15 cellular contexts compared by ENCODE assay signal in genomic region chr2:98592565-98592964, GRCh38. TPM values are rescaled to one million over a fixed set of nuclear protein-coding genes. Genes with fewer than 3 reads are reported as not detected.
DNase-seq lines count a peak whose midpoint lies in the region; ATAC-seq and TF ChIP-seq lines count a peak whose summit lies in the region.
"Had no signal": no experiment of that assay in that cellular context is flagged by ENCODE, and none has a peak within 500 bp of the region (broad histone marks: within the 10 kb centered on the region; RNA-seq: fewer than 3 reads in every experiment).

No MANE protein-coding gene starts in this region.

- no peaks in the 10 kb centered on the region for H3K27me3 ChIP-seq in CD8-positive, alpha-beta T cell (ENCODE audit: insufficient read depth, low read length)

- H3K27me3 Mint-ChIP-seq in activated naive CD8-positive, alpha-beta T cell = no peaks in the 10 kb centered on the region
- no peaks in the 10 kb centered on the region for H3K27me3 Mint-ChIP-seq in activated naive CD8-positive, alpha-beta T cell treated with anti-CD3 and anti-CD28 coated beads, Interleukin-2, amount 50 U/mL, for 24 hours
- no peaks in the 10 kb centered on the region for H3K27me3 Mint-ChIP-seq in central memory CD8-positive, alpha-beta T cell
- no peaks in the 10 kb centered on the region for H3K27me3 Mint-ChIP-seq in natural killer cell (ENCODE audit: low read depth in 2 of 2)
- no peaks in the 10 kb centered on the region for H3K27me3 Mint-ChIP-seq in CD8-positive, alpha-beta T cell (ENCODE audit: low read depth)
- H3K27me3 Mint-ChIP-seq: B cell; CD4-positive, alpha-beta T cell had no signal

- no peaks in the 10 kb centered on the region for H3K9me3 ChIP-seq in CD8-positive, alpha-beta T cell (ENCODE audit: low read length)

- intact Hi-C loops in natural killer cell (cut with micrococcal nuclease) = no loop called here
- intact Hi-C loops in CD8-positive, alpha-beta T cell (cut with DNase I, micrococcal nuclease) = loop anchor here in 1 of 2 experiments (10.0 kb wide), 1 partner anchor 472 kb away; no protein-coding TSS in a partner anchor

- H3K4me3 Mint-ChIP-seq in activated naive CD8-positive, alpha-beta T cell = no peak overlapping the region
- H3K4me3 Mint-ChIP-seq in activated naive CD8-positive, alpha-beta T cell treated with anti-CD3 and anti-CD28 coated beads, Interleukin-2, amount 50 U/mL, for 24 hours = no peak overlapping the region
- no peak overlapping the region for H3K4me3 Mint-ChIP-seq in central memory CD8-positive, alpha-beta T cell
- H3K4me3 Mint-ChIP-seq in natural killer cell = no peak overlapping the region
- no peak overlapping the region for H3K4me3 Mint-ChIP-seq in CD8-positive, alpha-beta T cell
- H3K4me3 Mint-ChIP-seq: B cell; CD4-positive, alpha-beta T cell; GM23338 had no signal

- TF ChIP-seq CTCF in natural killer cell (IDR thresholded peaks at IDR 0.05) = no peak
- TF ChIP-seq CTCF in CD8-positive, alpha-beta T cell (IDR thresholded peaks at IDR 0.05) = no peak

- H3K4me3 ChIP-seq in CD8-positive, alpha-beta T cell (ENCODE audit: low read depth, low read length) = no peak overlapping the region
- H3K4me3 ChIP-seq: GM12878, GM23338 had no signal

- H3K4me1 ChIP-seq in CD8-positive, alpha-beta T cell (ENCODE audit: insufficient read depth, low read length) = no peaks in the 10 kb centered on the region

- H3K36me3 ChIP-seq in CD8-positive, alpha-beta T cell (ENCODE audit: insufficient read depth, low read length) = peaks cover 6% of the 10 kb centered on the region

- CTCF ChIA-PET in CD8-positive, alpha-beta T cell (lab: Charles Lee) = no interaction called here

- DNase-seq in activated naive CD8-positive, alpha-beta T cell treated with anti-CD3 and anti-CD28 coated beads, Interleukin-2, amount 50 U/mL, for 24 hours = no peak
- no peak for DNase-seq in central memory CD8-positive, alpha-beta T cell (ENCODE audit: low spot score in 2 of 2)
- DNase-seq in natural killer cell (no peak), SW480 (ENCODE audit: low spot score) (no peak)
- no peak for DNase-seq in CD8-positive, alpha-beta T cell
- DNase-seq: C1 segment of cervical spinal cord; CD4-positive, alpha-beta T cell; DMS79; H7 had no signal

- ATAC-seq in activated naive CD8-positive, alpha-beta T cell treated with anti-CD3 and anti-CD28 coated beads, Interleukin-2, amount 50 U/mL, for 24 hours = no peak
- ATAC-seq in central memory CD8-positive, alpha-beta T cell (replicated peaks; ENCODE audit: extremely low read depth, poor library complexity, severe bottlenecking) = no peak
- ATAC-seq in natural killer cell (no peak), GM19397 (IDR thresholded peaks at IDR 0.05; ENCODE audit: unreplicated experiment) (no peak)
- ATAC-seq in CD8-positive, alpha-beta T cell = no peak
- ATAC-seq: GM12878, GM23338 had no signal

- no peak overlapping the region for H3K27ac ChIP-seq in CD8-positive, alpha-beta T cell (ENCODE audit: low read depth, low read length)
- H3K27ac ChIP-seq: HL-60 had no signal

- POLR2A ChIA-PET in CD8-positive, alpha-beta T cell (lab: Charles Lee) = interaction anchor here (1.2 kb wide), 1 partner anchor 9 kb away, joined by 3 read pairs; no protein-coding TSS in a partner anchor

- H3K9me3 Mint-ChIP-seq in activated naive CD8-positive, alpha-beta T cell (ENCODE audit: low read depth) = peaks cover 4% of the 10 kb centered on the region
- peaks cover 5% of the 10 kb centered on the region for H3K9me3 Mint-ChIP-seq in activated naive CD8-positive, alpha-beta T cell treated with anti-CD3 and anti-CD28 coated beads, Interleukin-2, amount 50 U/mL, for 24 hours
- H3K9me3 Mint-ChIP-seq in central memory CD8-positive, alpha-beta T cell = peaks cover 4% of the 10 kb centered on the region
- H3K9me3 Mint-ChIP-seq in natural killer cell = peaks cover 0 to 2% of the 10 kb centered on the region in 2 donors
- H3K9me3 Mint-ChIP-seq in CD8-positive, alpha-beta T cell = peaks cover 7% of the 10 kb centered on the region
- H3K9me3 Mint-ChIP-seq: CD4-positive, alpha-beta T cell had no signal

- H3K4me1 Mint-ChIP-seq in activated naive CD8-positive, alpha-beta T cell (ENCODE audit: low read depth) = peaks cover 10% of the 10 kb centered on the region
- no peaks in the 10 kb centered on the region for H3K4me1 Mint-ChIP-seq in activated naive CD8-positive, alpha-beta T cell treated with anti-CD3 and anti-CD28 coated beads, Interleukin-2, amount 50 U/mL, for 24 hours
- H3K4me1 Mint-ChIP-seq in central memory CD8-positive, alpha-beta T cell = peaks cover 19% of the 10 kb centered on the region
- peaks cover 26 to 27% of the 10 kb centered on the region in 2 donors for H3K4me1 Mint-ChIP-seq in natural killer cell
- H3K4me1 Mint-ChIP-seq in CD8-positive, alpha-beta T cell (ENCODE audit: low read depth) = peaks cover 12% of the 10 kb centered on the region
- H3K4me1 Mint-ChIP-seq: B cell, GM23338 had no signal

- peak overlapping the region; percentile 89 for H3K27ac Mint-ChIP-seq in activated naive CD8-positive, alpha-beta T cell
- no peak overlapping the region for H3K27ac Mint-ChIP-seq in activated naive CD8-positive, alpha-beta T cell treated with anti-CD3 and anti-CD28 coated beads, Interleukin-2, amount 50 U/mL, for 24 hours
- peak overlapping the region; percentile 38 for H3K27ac Mint-ChIP-seq in central memory CD8-positive, alpha-beta T cell (ENCODE audit: low read depth)
- H3K27ac Mint-ChIP-seq in natural killer cell = peak overlapping the region; percentile 59 to 60
- H3K27ac Mint-ChIP-seq in CD8-positive, alpha-beta T cell = no peak overlapping the region

- H3K36me3 Mint-ChIP-seq in activated naive CD8-positive, alpha-beta T cell = peaks cover 22% of the 10 kb centered on the region
- H3K36me3 Mint-ChIP-seq in activated naive CD8-positive, alpha-beta T cell treated with anti-CD3 and anti-CD28 coated beads, Interleukin-2, amount 50 U/mL, for 24 hours (ENCODE audit: low read depth) = peaks cover 30% of the 10 kb centered on the region
- peaks cover 26% of the 10 kb centered on the region for H3K36me3 Mint-ChIP-seq in central memory CD8-positive, alpha-beta T cell (ENCODE audit: insufficient read depth)
- peaks cover 27% of the 10 kb centered on the region for H3K36me3 Mint-ChIP-seq in natural killer cell
- H3K36me3 Mint-ChIP-seq in CD8-positive, alpha-beta T cell = peaks cover 81% of the 10 kb centered on the region

RNA-seq across cellular contexts. Expression of gene COA5, which starts 15.7 kb away (rescaled TPM):
- 10 to 100 TPM; 27.4 to 39.6 (median 36.1) TPM for total RNA-seq in natural killer cell
- 10 to 100 TPM; 19.7 to 24.1 TPM for total RNA-seq in CD8-positive, alpha-beta T cell

RNA-seq across cellular contexts. Expression of gene UNC50, which starts 15.8 kb away (rescaled TPM):
- total RNA-seq in natural killer cell = 10 to 100 TPM; 30.8 to 40.5 (median 32.1) TPM
- 10 to 100 TPM; 12.5 to 14.4 TPM for total RNA-seq in CD8-positive, alpha-beta T cell

Comparison
In these comparisons a context has a peak if more than half of its experiments do, and no peak if none do; other contexts are left out.
1. H3K27ac Mint-ChIP-seq: peak in activated naive CD8-positive, alpha-beta T cell (single experiment), central memory CD8-positive, alpha-beta T cell (single experiment) and natural killer cell (2 of 2); none in activated naive CD8-positive, alpha-beta T cell treated with anti-CD3 and anti-CD28 coated beads, Interleukin-2, amount 50 U/mL, for 24 hours (single experiment) and CD8-positive, alpha-beta T cell (single experiment).